ENCODE assay signal across 11 cellular contexts in the genomic region with DNA sequence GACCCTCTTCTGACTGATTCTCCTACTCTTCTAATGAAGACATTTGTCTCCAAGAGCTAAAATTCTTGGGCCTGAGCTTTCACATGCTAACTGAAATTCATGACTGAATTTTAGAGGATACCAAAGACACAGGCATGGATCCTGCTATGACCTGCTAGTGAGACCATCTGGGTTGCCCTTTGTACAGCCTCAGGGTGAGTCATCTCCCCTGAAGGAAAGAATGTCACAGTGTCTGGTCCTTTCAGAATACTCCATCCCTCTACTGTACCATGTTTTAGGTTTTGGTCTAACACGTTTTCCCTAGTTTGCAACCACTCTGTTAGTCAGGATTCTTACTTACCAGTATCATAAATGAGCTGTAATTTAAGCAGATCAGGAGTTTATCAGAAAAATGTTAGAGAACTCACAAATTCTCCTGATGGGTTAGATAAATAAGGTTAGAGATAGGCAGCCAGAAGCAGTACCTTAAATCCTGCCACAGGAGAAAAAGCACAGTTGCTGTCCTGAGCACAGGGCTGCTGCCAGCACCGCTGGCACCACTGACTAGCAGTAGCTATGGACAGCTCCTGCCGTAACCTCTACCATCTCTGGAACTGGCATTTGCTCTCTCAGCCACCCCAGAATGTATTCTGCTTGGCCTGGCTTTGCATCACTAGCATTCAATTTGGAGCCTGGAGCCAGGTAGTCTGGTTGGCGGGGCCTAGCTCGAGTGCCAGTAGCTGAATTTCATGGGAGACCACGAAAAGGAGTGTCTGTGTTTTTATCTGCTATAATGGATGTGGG.
DNase-seq lines count a peak whose midpoint lies in the region; ATAC-seq, FAIRE-seq and TF ChIP-seq lines count a peak whose summit lies in the region.
"Had no signal": no experiment of that assay in that cellular context is flagged by ENCODE, and none has a peak within 500 bp of the region (broad histone marks: within the 10 kb centered on the region; RNA-seq: fewer than 3 reads in every experiment).

No MANE protein-coding gene starts in this region.

- peak; percentile 77 for DNase-seq in GM23248
- peak; percentile 85 for DNase-seq in RPMI7951 (ENCODE audit: low read depth)
- DNase-seq in glomerular visceral epithelial cell (ENCODE audit: extremely low spot score) = peak; percentile 28
- peak; percentile 40 for DNase-seq in small intestine
- DNase-seq in nucleus accumbens (lab: John Stamatoyannopoulos, UW) = no peak
- no peak for DNase-seq in vagina (ENCODE audit: extremely low spot score in 2 of 2)
- DNase-seq: DMS153, NCI-H2029 treated with DMSO at 0.1 percent for 48 hours had no signal

- no peaks in the 10 kb centered on the region for H3K9me2 ChIP-seq in GM23248 (ENCODE audit: insufficient read depth)

- no peaks in the 10 kb centered on the region for H4K20me1 ChIP-seq in GM23248 (ENCODE audit: insufficient read depth)

- peaks cover 14% of the 10 kb centered on the region for H3K4me1 ChIP-seq in GM23248 (ENCODE audit: insufficient read depth)
- no peaks in the 10 kb centered on the region for H3K4me1 ChIP-seq in small intestine (ENCODE audit: control insufficient read depth in 2 of 2, insufficient read depth in 1 of 2, low read depth in 1 of 2, low read length in 1 of 2)
- peaks cover 7% of the 10 kb centered on the region for H3K4me1 ChIP-seq in vagina

- no peak for TF ChIP-seq CTCF in vagina (IDR thresholded peaks at IDR 0.05)

- H3K4me3 ChIP-seq in GM23248 (no peak overlapping the region), small intestine (ENCODE audit: low read depth in 1 of 2, low read length in 2 of 2) (no peak overlapping the region), vagina (no peak overlapping the region)
- H3K4me3 ChIP-seq: gastroesophageal sphincter had no signal

- in situ Hi-C loops in GM23248 (cut with MboI) = no loop called here

- H3K27ac ChIP-seq in GM23248 (0 out of 2 replicates have a peak overlapping the region, but pooled peaks have one; percentile 21), small intestine (ENCODE audit: low read depth in 1 of 2, low read length in 1 of 2) (no peak overlapping the region), vagina (no peak overlapping the region)

- no peak overlapping the region for H3K9ac ChIP-seq in GM23248

- intact Hi-C loops in vagina (cut with DNase I) = no loop called here

- TF ChIP-seq POLR2A in vagina (IDR thresholded peaks at IDR 0.05) = no peak

- 81 to 91% methylated on average over 6 of the region's 6 CpGs for WGBS in GM23248 (ENCODE audit: low coverage in 1 of 2, low lambda C conversion rate in 2 of 2, missing lambda C conversion rate in 2 of 2), 2 experiments
- WGBS in small intestine, 3 donors = 94 to 96% (median 95%) methylated on average over 6 of the region's 6 CpGs

- peaks cover 17% of the 10 kb centered on the region; the same call in 1 of the 2 replicates for H3K79me2 ChIP-seq in GM23248 (ENCODE audit: insufficient read depth)

- H3K27me3 ChIP-seq in GM23248 (replicated peaks; ENCODE audit: insufficient read depth) (no peaks in the 10 kb centered on the region), small intestine (ENCODE audit: control insufficient read depth in 2 of 2, insufficient read depth in 2 of 2, low read length in 2 of 2) (no peaks in the 10 kb centered on the region), vagina (no peaks in the 10 kb centered on the region)
- H3K27me3 ChIP-seq: gastroesophageal sphincter had no signal

- no peak overlapping the region for H2AFZ ChIP-seq in GM23248

- no peak overlapping the region for H3K4me2 ChIP-seq in GM23248 (ENCODE audit: unreplicated experiment)

- no peak for ATAC-seq in GM18498 (IDR thresholded peaks at IDR 0.05; ENCODE audit: unreplicated experiment)
- ATAC-seq: gastroesophageal sphincter, sciatic nerve had no signal

- FAIRE-seq in small intestine (lab: Jason Lieb, UNC) = no peak

- H3K36me3 ChIP-seq in GM23248 (ENCODE audit: low read depth) (peaks cover 8% of the 10 kb centered on the region; the same call in 1 of the 2 replicates), small intestine (ENCODE audit: control insufficient read depth in 2 of 2, insufficient read depth in 2 of 2, low read length in 2 of 2) (peaks cover 1 to 2% of the 10 kb centered on the region in 2 donors), vagina (peaks cover 0 to 3% of the 10 kb centered on the region in 2 donors)

- H3F3A ChIP-seq in GM23248 (ENCODE audit: insufficient read depth) = no peaks in the 10 kb centered on the region; the same call in 1 of the 2 replicates

- H3K9me3 ChIP-seq in GM23248 (ENCODE audit: low read depth) (no peaks in the 10 kb centered on the region), small intestine (ENCODE audit: control insufficient read depth, low read depth) (no peaks in the 10 kb centered on the region), vagina (no peaks in the 10 kb centered on the region)
- H3K9me3 ChIP-seq: gastroesophageal sphincter had no signal

Comparison
In these comparisons a context has a peak if more than half of its experiments do, and no peak if none do; other contexts are left out.
1. DNase-seq: peak in GM23248 (single experiment), RPMI7951 (single experiment), glomerular visceral epithelial cell (single experiment) and small intestine (single experiment); none in nucleus accumbens (0 of 56) and vagina (0 of 2).